In genomic region chr7:131883769-131884168, GRCh38 we compare ENCODE assay signal across 7 cellular contexts.
"Had no signal": no experiment of that assay in that cellular context is flagged by ENCODE, and none has a peak within 500 bp of the region (broad histone marks: within the 10 kb centered on the region; RNA-seq: fewer than 3 reads in every experiment).

No MANE protein-coding gene starts in this region.

- H3K4me3 ChIP-seq: GM23248, GM23338, HAP-1 had no signal

- DNase-seq: GM23248, H7, H9, HCEC 1CT, HFFc6 had no signal

- H3K27ac ChIP-seq: GM23248 had no signal
